In the genomic region with DNA sequence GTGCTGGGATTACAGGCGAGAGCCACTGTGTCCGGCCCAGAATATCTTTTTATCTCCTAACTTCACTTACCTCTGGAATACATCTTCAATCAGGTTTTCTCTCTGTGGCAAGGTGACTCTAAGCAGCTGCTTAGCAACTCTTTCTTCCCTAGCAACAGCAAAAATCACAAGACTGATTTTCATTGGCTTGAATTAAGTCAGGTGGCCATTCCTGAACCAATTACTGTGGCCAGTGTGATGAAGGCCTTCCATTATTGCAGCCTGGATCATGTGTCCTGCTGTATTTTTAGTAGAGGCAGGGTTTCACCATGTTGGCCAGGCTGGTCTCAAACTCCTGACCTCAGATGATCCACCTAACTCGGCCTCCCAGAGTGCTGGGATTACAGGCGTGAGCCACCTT, we compare ENCODE assay signal across 8 cellular contexts. TPM values are rescaled to one million over a fixed set of nuclear protein-coding genes. Genes with fewer than 3 reads are reported as not detected.
DNase-seq lines count a peak whose midpoint lies in the region; ATAC-seq, FAIRE-seq and TF ChIP-seq lines count a peak whose summit lies in the region.

No MANE protein-coding gene starts in this region.

- H2AFZ ChIP-seq in OCI-LY7 (ENCODE audit: low read length), result no peak overlapping the region

- no peaks in the 10 kb centered on the region for H4K20me1 ChIP-seq in OCI-LY7 (ENCODE audit: insufficient read depth, low read length)

- no peak for FAIRE-seq in frontal cortex (lab: Jason Lieb, UNC)

- no peak overlapping the region for H3K4me2 ChIP-seq in OCI-LY7 (ENCODE audit: low read length)

- no peaks in the 10 kb centered on the region for H3K79me2 ChIP-seq in OCI-LY7 (ENCODE audit: insufficient read depth, low read depth, low read length)

- 91 to 93% methylated on average over 4 of the region's 4 CpGs for WGBS in thyroid gland, 2 donors

- POLR2A ChIA-PET in OCI-LY7 (lab: Charles Lee), result no interaction called here

- no peaks in the 10 kb centered on the region for H3K9me2 ChIP-seq in OCI-LY7 (ENCODE audit: insufficient read depth, low read length)

- H3K4me1 ChIP-seq in OCI-LY7 (ENCODE audit: insufficient read depth, low read length, poor library complexity, severe bottlenecking) (peaks cover 17% of the 10 kb centered on the region), thyroid gland (peaks cover 2 to 7% of the 10 kb centered on the region in 2 donors)

- ATAC-seq in HG02759 (IDR thresholded peaks at IDR 0.05; ENCODE audit: unreplicated experiment) (peak; percentile 55), esophagus mucosa (peak; percentile 45), HG02885 (IDR thresholded peaks at IDR 0.05; ENCODE audit: poor library complexity, unreplicated experiment) (no peak)

- no peaks in the 10 kb centered on the region for H3K36me3 ChIP-seq in OCI-LY7 (ENCODE audit: insufficient read depth, low read length)
- H3K36me3 ChIP-seq in thyroid gland, result no peaks in the 10 kb centered on the region

- H3K27me3 ChIP-seq in thyroid gland, result no peaks in the 10 kb centered on the region

- CTCF ChIA-PET in OCI-LY7 (lab: Charles Lee; ENCODE audit: unreplicated experiment), result no interaction called here

- TF ChIP-seq POLR2A in thyroid gland (IDR thresholded peaks at IDR 0.05), result no peak

- TF ChIP-seq CTCF in OCI-LY7 (conservative IDR thresholded peaks at IDR 0.05; ENCODE audit: low read length) (no peak), thyroid gland (IDR thresholded peaks at IDR 0.05) (no peak)

- intact Hi-C loops in OCI-LY7 (cut with micrococcal nuclease; ENCODE audit: unreplicated experiment) (no loop called here), thyroid gland (cut with DNase I) (loop anchor here (10.0 kb wide), 1 partner anchor 127 kb away; a partner anchor contains a TSS)

- H3K4me3 ChIP-seq in OCI-LY7 (ENCODE audit: low read depth, low read length, poor library complexity, severe bottlenecking) (no peak overlapping the region), thyroid gland (replicated peaks in 1 of 3) (no peak overlapping the region)

- H3K9me3 ChIP-seq in OCI-LY7 (ENCODE audit: low read length) (no peaks in the 10 kb centered on the region), thyroid gland (no peaks in the 10 kb centered on the region)

- BruUV-seq in OCI-LY7 (replicated peaks; lab: Mats Ljungman, UMichigan), result no TSS peak

- no peak overlapping the region for H3K27ac ChIP-seq in OCI-LY7 (ENCODE audit: low read depth, low read length, poor library complexity, severe bottlenecking)
- H3K27ac ChIP-seq in thyroid gland, result no peak overlapping the region

- DNase-seq in COR-L47 (lab: John Stamatoyannopoulos, UW), result peak; percentile 42
- DNase-seq in OCI-LY7 (ENCODE audit: low spot score), result peak; percentile 79
- no peak for DNase-seq in thyroid gland
- DNase-seq in LoVo (ENCODE audit: low spot score), result no peak
- no peak for DNase-seq in frontal cortex (ENCODE audit: low spot score in 2 of 2)

RNA-seq across cellular contexts. Expression of a gene that starts 9.0 kb away (rescaled TPM):
- total RNA-seq in OCI-LY7 (2014; rRNA removed; shearing (Covaris generic)), result 22.1 and 44.5 TPM in 2 replicates
- total RNA-seq in OCI-LY7 (2022) (108 and 121 TPM in 2 replicates), esophagus mucosa (68.1 TPM), thyroid gland (100 to 1,000 TPM; 134 to 276 (median 196) TPM), frontal cortex (25.3 TPM)

RNA-seq across cellular contexts. Expression of a gene that starts 15.5 kb away (rescaled TPM):
- 42.0 and 49.4 TPM in 2 replicates for total RNA-seq in OCI-LY7 (2014; rRNA removed; shearing (Covaris generic))
- total RNA-seq in OCI-LY7 (2022) (115 and 130 TPM in 2 replicates), esophagus mucosa (42.8 TPM), thyroid gland (10 to 100 TPM; 33.3 to 52.1 (median 42.9) TPM), frontal cortex (1.6 TPM)

Comparison
In these comparisons a context has a peak if more than half of its experiments do, and no peak if none do; other contexts are left out.
1. DNase-seq: peak in COR-L47 (single experiment) and OCI-LY7 (single experiment); none in thyroid gland (0 of 2), LoVo (single experiment) and frontal cortex (0 of 2).
2. RNA of a gene that starts 15.5 kb away (total RNA-seq): 42.0 to 130 TPM in OCI-LY7, 33.3 to 52.1 TPM in thyroid gland and 42.8 TPM in esophagus mucosa (single experiment); 1.6 TPM in frontal cortex (single experiment); every median in the first group is over 10 times any median in the second.